In genomic region chr11:102287963-102288744, GRCh38 we compare ENCODE assay signal across 8 cellular contexts. TPM values are rescaled to one million over a fixed set of nuclear protein-coding genes. Genes with fewer than 3 reads are reported as not detected.
DNase-seq lines count a peak whose midpoint lies in the region; ATAC-seq, FAIRE-seq and TF ChIP-seq lines count a peak whose summit lies in the region.

No MANE protein-coding gene starts in this region.

- FAIRE-seq in D721Med (lab: Jason Lieb, UNC) = no peak

- intact Hi-C loops in esophagus muscularis mucosa (cut with DNase I) = loop anchor here (5.0 kb wide), 2 partner anchors 54 to 209 kb away; no protein-coding TSS in a partner anchor

- peaks cover 0 to 2% (median 0%) of the 10 kb centered on the region in 7 donors for H3K9me3 Mint-ChIP-seq in naive B cell

- no peak overlapping the region for H3K27ac ChIP-seq in esophagus muscularis mucosa (replicated peaks in 1 of 4)

- H3K36me3 Mint-ChIP-seq in naive B cell = no peaks in the 10 kb centered on the region

- peak; percentile 36 for DNase-seq in D721Med (ENCODE audit: insufficient read length, low spot score)
- DNase-seq in NCI-H2107 (lab: John Stamatoyannopoulos, UW) = peak; percentile 63
- DNase-seq in UCSD-AML1 (lab: John Stamatoyannopoulos, UW; ENCODE audit: unreplicated experiment) = peak; percentile 14
- DNase-seq in esophagus muscularis mucosa (ENCODE audit: extremely low spot score) = no peak
- peak; percentile 71 for DNase-seq in naive B cell
- DNase-seq in occipital lobe (lab: John Stamatoyannopoulos, UW) = no peak

- no peaks in the 10 kb centered on the region for H3K36me3 ChIP-seq in esophagus muscularis mucosa

- ATAC-seq in GM19025 (IDR thresholded peaks at IDR 0.05; ENCODE audit: low read depth, unreplicated experiment) (peak; percentile 87), HG03097 (IDR thresholded peaks at IDR 0.05; ENCODE audit: low FRiP score, unreplicated experiment) (peak; percentile 83), naive B cell (ENCODE audit: low read depth in 2 of 2) (peak; percentile 82 to 86)

- peaks cover 26 to 50% (median 32%) of the 10 kb centered on the region in 3 donors for H3K4me1 Mint-ChIP-seq in naive B cell

- no peaks in the 10 kb centered on the region for H3K27me3 Mint-ChIP-seq in naive B cell

- peaks cover 0 to 23% (median 20%) of the 10 kb centered on the region in 4 donors for H3K4me1 ChIP-seq in esophagus muscularis mucosa

- H3K9me3 ChIP-seq in esophagus muscularis mucosa = no peaks in the 10 kb centered on the region

- H3K4me3 ChIP-seq in esophagus muscularis mucosa = peak overlapping the region; percentile 26 to 41 (median 32)

- peak overlapping the region; percentile 53 to 91 (median 82) for H3K4me3 Mint-ChIP-seq in naive B cell

- H3K27ac Mint-ChIP-seq in naive B cell = peak overlapping the region; percentile 87 to 96 (median 89)

- no peak for TF ChIP-seq EP300 in esophagus muscularis mucosa (IDR thresholded peaks at IDR 0.05)

- TF ChIP-seq CTCF in D721Med (IDR thresholded peaks at IDR 0.05; ENCODE audit: insufficient read depth, missing control alignments) (peak; percentile 75), esophagus muscularis mucosa (IDR thresholded peaks at IDR 0.05) (peak; percentile 71 to 83 (median 79))

- no peak for TF ChIP-seq POLR2A in esophagus muscularis mucosa (IDR thresholded peaks at IDR 0.05; ENCODE audit: low read depth)

- no peaks in the 10 kb centered on the region for H3K27me3 ChIP-seq in esophagus muscularis mucosa

- 33% methylated on average over 14 of the region's 14 CpGs for WGBS in esophagus muscularis mucosa

RNA-seq across cellular contexts. Expression of gene BIRC3, which starts 29.1 kb away (rescaled TPM):
- total RNA-seq in esophagus muscularis mucosa (10 to 100 TPM in 3 of 4 donors, 1 to 10 TPM in 1; 10.0 to 13.7 (median 11.0) TPM), occipital lobe (1.7 TPM)
- polyA plus RNA-seq in naive B cell (ENCODE audit: low read depth in 6 of 6) = 100 to 1,000 TPM; 181 to 263 (median 232) TPM

RNA-seq across cellular contexts. Expression of gene BIRC2, which starts 58.9 kb away (rescaled TPM):
- total RNA-seq in esophagus muscularis mucosa (10 to 100 TPM; 25.6 to 40.3 (median 33.5) TPM), occipital lobe (160 TPM)
- 10 to 100 TPM; 28.2 to 43.9 (median 35.6) TPM for polyA plus RNA-seq in naive B cell (ENCODE audit: low read depth in 6 of 6)

Comparison
In these comparisons a context has a peak if more than half of its experiments do, and no peak if none do; other contexts are left out.
1. DNase-seq: peak in D721Med (single experiment), NCI-H2107 (single experiment), UCSD-AML1 (single experiment) and naive B cell (single experiment); none in esophagus muscularis mucosa (single experiment) and occipital lobe (single experiment).
2. Peak in every context shown above with its lines, with median percentiles within 50 percentile points of each other: ATAC-seq.